ENCODE assay signal across 1 cellular context in the genomic region with DNA sequence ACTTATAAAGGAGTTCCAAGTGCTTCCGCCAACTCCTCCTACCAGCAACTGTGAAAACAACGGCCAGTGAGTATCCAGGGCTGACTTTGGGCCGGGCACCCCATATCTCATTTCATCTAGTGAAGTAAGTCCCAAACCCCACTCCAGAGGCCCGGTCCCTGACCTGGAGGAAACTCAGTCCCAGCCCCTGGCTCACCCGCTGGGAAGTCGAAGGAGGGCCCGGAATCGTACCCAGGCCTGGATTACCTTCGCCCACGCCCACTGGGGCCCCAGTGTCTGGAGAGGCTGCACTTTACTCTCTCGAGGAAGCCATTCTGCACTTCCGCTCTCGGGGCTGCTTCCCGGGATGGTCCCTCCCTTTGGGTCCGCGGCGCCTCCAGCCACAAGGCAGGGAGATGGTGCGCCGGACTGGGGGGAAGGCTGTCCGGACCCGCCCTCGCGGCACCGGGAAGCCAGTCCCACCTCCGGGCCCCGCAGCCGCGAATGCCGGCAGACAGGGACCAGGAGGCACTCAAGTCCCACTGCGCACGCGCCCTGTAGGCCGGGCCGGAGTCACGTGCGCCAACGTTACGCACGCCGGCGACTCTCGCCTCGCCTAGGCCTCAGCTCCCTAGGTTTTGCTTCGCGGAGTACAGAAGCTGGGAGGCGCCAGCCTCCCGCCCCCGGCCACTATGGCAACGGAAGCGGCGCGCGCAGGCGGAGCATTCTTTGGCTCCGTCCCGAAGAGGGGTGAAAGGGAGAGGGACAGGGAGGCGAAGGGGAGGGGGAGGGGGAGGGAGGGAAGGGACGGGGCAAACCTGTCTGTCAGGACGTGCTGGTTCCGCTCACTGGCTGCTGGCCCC.
TF ChIP-seq lines count a peak whose summit lies in the region.

A gene with protein sequence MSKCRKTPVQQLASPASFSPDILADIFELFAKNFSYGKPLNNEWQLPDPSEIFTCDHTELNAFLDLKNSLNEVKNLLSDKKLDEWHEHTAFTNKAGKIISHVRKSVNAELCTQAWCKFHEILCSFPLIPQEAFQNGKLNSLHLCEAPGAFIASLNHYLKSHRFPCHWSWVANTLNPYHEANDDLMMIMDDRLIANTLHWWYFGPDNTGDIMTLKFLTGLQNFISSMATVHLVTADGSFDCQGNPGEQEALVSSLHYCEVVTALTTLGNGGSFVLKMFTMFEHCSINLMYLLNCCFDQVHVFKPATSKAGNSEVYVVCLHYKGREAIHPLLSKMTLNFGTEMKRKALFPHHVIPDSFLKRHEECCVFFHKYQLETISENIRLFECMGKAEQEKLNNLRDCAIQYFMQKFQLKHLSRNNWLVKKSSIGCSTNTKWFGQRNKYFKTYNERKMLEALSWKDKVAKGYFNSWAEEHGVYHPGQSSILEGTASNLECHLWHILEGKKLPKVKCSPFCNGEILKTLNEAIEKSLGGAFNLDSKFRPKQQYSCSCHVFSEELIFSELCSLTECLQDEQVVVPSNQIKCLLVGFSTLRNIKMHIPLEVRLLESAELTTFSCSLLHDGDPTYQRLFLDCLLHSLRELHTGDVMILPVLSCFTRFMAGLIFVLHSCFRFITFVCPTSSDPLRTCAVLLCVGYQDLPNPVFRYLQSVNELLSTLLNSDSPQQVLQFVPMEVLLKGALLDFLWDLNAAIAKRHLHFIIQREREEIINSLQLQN (minus strand): TSS at position 513 of the 842 bp plus-strand sequence. CDS start 3,482 bp downstream, outside the sequence.

TF ChIP-seq in HepG2, 621 proteins besides CTCF, POLR2A, EP300 and RAD21 (continued from another document and continues in another):
- TF ChIP-seq, protein P1, sequence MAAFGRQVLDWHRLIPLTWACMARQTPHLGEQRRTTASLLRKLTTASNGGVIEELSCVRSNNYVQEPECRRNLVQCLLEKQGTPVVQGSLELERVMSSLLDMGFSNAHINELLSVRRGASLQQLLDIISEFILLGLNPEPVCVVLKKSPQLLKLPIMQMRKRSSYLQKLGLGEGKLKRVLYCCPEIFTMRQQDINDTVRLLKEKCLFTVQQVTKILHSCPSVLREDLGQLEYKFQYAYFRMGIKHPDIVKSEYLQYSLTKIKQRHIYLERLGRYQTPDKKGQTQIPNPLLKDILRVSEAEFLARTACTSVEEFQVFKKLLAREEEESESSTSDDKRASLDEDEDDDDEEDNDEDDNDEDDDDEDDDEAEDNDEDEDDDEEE (CRISPR knock-in tag; IDR thresholded peaks at IDR 0.05), result peak; percentile 99
- peak; percentile 57 for TF ChIP-seq JARID2 (CRISPR knock-in tag; IDR thresholded peaks at IDR 0.05; ENCODE audit: insufficient replicate concordance)
- TF ChIP-seq ZNF713 (CRISPR knock-in tag; IDR thresholded peaks at IDR 0.05), result peak; percentile 97; the same call in 1 of the 2 replicates
- peak; percentile 99 for TF ChIP-seq ZNF709 (CRISPR knock-in tag; IDR thresholded peaks at IDR 0.05)
- TF ChIP-seq ZNF501 (CRISPR knock-in tag; IDR thresholded peaks at IDR 0.05), result peak; percentile 100
- TF ChIP-seq, protein P2, sequence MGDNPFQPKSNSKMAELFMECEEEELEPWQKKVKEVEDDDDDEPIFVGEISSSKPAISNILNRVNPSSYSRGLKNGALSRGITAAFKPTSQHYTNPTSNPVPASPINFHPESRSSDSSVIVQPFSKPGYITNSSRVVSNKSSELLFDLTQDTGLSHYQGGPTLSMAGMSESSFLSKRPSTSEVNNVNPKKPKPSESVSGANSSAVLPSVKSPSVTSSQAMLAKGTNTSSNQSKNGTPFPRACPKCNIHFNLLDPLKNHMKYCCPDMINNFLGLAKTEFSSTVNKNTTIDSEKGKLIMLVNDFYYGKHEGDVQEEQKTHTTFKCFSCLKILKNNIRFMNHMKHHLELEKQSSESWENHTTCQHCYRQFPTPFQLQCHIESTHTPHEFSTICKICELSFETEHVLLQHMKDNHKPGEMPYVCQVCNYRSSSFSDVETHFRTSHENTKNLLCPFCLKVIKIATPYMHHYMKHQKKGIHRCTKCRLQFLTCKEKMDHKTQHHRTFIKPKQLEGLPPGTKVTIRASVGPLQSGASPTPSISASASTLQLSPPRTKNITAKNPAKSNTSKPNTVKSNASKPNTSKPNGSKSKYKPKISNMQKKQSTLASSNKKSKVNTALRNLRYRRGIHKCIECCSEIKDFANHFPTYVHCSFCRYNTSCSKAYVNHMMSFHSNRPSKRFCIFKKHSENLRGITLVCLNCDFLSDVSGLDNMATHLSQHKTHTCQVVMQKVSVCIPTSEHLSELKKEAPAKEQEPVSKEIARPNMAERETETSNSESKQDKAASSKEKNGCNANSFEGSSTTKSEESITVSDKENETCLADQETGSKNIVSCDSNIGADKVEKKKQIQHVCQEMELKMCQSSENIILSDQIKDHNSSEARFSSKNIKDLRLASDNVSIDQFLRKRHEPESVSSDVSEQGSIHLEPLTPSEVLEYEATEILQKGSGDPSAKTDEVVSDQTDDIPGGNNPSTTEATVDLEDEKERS (CRISPR knock-in tag; IDR thresholded peaks at IDR 0.05), result peak; percentile 98
- no peak for TF ChIP-seq ZNF720 (CRISPR knock-in tag; IDR thresholded peaks at IDR 0.05)
- TF ChIP-seq MTF1 (CRISPR knock-in tag; IDR thresholded peaks at IDR 0.05), result no peak
- TF ChIP-seq XBP1 (CRISPR knock-in tag; IDR thresholded peaks at IDR 0.05), result peak; percentile 91
- TF ChIP-seq, protein P3, sequence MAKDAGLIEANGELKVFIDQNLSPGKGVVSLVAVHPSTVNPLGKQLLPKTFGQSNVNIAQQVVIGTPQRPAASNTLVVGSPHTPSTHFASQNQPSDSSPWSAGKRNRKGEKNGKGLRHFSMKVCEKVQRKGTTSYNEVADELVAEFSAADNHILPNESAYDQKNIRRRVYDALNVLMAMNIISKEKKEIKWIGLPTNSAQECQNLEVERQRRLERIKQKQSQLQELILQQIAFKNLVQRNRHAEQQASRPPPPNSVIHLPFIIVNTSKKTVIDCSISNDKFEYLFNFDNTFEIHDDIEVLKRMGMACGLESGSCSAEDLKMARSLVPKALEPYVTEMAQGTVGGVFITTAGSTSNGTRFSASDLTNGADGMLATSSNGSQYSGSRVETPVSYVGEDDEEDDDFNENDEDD (CRISPR knock-in tag; IDR thresholded peaks at IDR 0.05; ENCODE audit: borderline replicate concordance), result peak; percentile 93; the same call in 1 of the 2 replicates
- TF ChIP-seq, protein P4, sequence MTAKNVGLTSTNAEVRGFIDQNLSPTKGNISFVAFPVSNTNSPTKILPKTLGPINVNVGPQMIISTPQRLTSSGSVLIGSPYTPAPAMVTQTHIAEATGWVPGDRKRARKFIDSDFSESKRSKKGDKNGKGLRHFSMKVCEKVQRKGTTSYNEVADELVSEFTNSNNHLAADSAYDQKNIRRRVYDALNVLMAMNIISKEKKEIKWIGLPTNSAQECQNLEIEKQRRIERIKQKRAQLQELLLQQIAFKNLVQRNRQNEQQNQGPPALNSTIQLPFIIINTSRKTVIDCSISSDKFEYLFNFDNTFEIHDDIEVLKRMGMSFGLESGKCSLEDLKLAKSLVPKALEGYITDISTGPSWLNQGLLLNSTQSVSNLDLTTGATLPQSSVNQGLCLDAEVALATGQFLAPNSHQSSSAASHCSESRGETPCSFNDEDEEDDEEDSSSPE (CRISPR knock-in tag; IDR thresholded peaks at IDR 0.05), result peak; percentile 93
- TF ChIP-seq, protein P5, sequence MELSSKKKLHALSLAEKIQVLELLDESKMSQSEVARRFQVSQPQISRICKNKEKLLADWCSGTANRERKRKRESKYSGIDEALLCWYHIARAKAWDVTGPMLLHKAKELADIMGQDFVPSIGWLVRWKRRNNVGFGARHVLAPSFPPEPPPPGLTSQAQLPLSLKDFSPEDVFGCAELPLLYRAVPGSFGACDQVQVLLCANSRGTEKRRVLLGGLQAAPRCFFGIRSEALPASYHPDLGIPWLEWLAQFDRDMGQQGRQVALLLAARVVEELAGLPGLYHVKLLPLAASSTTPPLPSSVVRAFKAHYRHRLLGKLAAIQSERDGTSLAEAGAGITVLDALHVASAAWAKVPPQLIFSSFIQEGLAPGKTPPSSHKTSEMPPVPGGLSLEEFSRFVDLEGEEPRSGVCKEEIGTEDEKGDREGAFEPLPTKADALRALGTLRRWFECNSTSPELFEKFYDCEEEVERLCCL (CRISPR knock-in tag; IDR thresholded peaks at IDR 0.05; ENCODE audit: borderline replicate concordance), result peak; percentile 94; the same call in 1 of the 2 replicates
- TF ChIP-seq SIN3B (IDR thresholded peaks at IDR 0.05; ENCODE audit: low read length), result no peak
- no peak for TF ChIP-seq KAT2B (IDR thresholded peaks at IDR 0.05; ENCODE audit: borderline replicate concordance, low read depth, low read length)
- TF ChIP-seq MIXL1 (CRISPR knock-in tag; IDR thresholded peaks at IDR 0.05), result peak; percentile 32; the same call in 1 of the 2 replicates
- no peak for TF ChIP-seq FIP1L1 (IDR thresholded peaks at IDR 0.05; ENCODE audit: borderline replicate concordance, insufficient read depth, low read depth, low read length)
- TF ChIP-seq XRCC5 (optimal IDR thresholded peaks at IDR 0.05; ENCODE audit: low read length), result peak; percentile 90
- TF ChIP-seq NFATC3 (CRISPR knock-in tag; IDR thresholded peaks at IDR 0.05), result peak; percentile 93
- TF ChIP-seq SMARCC2 (IDR thresholded peaks at IDR 0.05), result no peak
- TF ChIP-seq PRMT3 (CRISPR knock-in tag; IDR thresholded peaks at IDR 0.05; ENCODE audit: borderline replicate concordance, low read depth), result 0 out of 2 replicates have a peak, but pooled peaks have one; percentile 68
- TF ChIP-seq, protein P6, sequence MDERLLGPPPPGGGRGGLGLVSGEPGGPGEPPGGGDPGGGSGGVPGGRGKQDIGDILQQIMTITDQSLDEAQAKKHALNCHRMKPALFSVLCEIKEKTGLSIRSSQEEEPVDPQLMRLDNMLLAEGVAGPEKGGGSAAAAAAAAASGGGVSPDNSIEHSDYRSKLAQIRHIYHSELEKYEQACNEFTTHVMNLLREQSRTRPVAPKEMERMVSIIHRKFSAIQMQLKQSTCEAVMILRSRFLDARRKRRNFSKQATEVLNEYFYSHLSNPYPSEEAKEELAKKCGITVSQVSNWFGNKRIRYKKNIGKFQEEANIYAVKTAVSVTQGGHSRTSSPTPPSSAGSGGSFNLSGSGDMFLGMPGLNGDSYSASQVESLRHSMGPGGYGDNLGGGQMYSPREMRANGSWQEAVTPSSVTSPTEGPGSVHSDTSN (CRISPR knock-in tag; IDR thresholded peaks at IDR 0.05), result no peak; the same call in 1 of the 2 replicates
- TF ChIP-seq U2AF2 (IDR thresholded peaks at IDR 0.05; ENCODE audit: low read depth, low read length), result no peak
- TF ChIP-seq, protein P7, sequence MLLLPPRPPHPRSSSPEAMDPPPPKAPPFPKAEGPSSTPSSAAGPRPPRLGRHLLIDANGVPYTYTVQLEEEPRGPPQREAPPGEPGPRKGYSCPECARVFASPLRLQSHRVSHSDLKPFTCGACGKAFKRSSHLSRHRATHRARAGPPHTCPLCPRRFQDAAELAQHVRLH (CRISPR knock-in tag; IDR thresholded peaks at IDR 0.05; ENCODE audit: borderline replicate concordance, low read depth), result peak; percentile 84; the same call in 1 of the 2 replicates
- peak; percentile 92 for TF ChIP-seq MEIS2 (CRISPR knock-in tag; IDR thresholded peaks at IDR 0.05)
- TF ChIP-seq, protein P8, sequence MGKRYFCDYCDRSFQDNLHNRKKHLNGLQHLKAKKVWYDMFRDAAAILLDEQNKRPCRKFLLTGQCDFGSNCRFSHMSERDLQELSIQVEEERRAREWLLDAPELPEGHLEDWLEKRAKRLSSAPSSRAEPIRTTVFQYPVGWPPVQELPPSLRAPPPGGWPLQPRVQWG (CRISPR knock-in tag; IDR thresholded peaks at IDR 0.05; ENCODE audit: borderline replicate concordance, low read depth), result peak; percentile 90; the same call in 1 of the 2 replicates
- peak; percentile 89 for TF ChIP-seq HDAC1 (CRISPR knock-in tag; IDR thresholded peaks at IDR 0.05)
- TF ChIP-seq YEATS2 (CRISPR knock-in tag; IDR thresholded peaks at IDR 0.05; ENCODE audit: borderline replicate concordance), result peak; percentile 86
- TF ChIP-seq ZNF878 (CRISPR knock-in tag; IDR thresholded peaks at IDR 0.05), result peak; percentile 80
- peak; percentile 35; the same call in 1 of the 2 replicates for TF ChIP-seq ZNF10 (CRISPR knock-in tag; IDR thresholded peaks at IDR 0.05; ENCODE audit: borderline replicate concordance, low read depth)
- peak; percentile 93 for TF ChIP-seq KLF9 (CRISPR knock-in tag; IDR thresholded peaks at IDR 0.05; ENCODE audit: low read depth)
- TF ChIP-seq, protein P9, sequence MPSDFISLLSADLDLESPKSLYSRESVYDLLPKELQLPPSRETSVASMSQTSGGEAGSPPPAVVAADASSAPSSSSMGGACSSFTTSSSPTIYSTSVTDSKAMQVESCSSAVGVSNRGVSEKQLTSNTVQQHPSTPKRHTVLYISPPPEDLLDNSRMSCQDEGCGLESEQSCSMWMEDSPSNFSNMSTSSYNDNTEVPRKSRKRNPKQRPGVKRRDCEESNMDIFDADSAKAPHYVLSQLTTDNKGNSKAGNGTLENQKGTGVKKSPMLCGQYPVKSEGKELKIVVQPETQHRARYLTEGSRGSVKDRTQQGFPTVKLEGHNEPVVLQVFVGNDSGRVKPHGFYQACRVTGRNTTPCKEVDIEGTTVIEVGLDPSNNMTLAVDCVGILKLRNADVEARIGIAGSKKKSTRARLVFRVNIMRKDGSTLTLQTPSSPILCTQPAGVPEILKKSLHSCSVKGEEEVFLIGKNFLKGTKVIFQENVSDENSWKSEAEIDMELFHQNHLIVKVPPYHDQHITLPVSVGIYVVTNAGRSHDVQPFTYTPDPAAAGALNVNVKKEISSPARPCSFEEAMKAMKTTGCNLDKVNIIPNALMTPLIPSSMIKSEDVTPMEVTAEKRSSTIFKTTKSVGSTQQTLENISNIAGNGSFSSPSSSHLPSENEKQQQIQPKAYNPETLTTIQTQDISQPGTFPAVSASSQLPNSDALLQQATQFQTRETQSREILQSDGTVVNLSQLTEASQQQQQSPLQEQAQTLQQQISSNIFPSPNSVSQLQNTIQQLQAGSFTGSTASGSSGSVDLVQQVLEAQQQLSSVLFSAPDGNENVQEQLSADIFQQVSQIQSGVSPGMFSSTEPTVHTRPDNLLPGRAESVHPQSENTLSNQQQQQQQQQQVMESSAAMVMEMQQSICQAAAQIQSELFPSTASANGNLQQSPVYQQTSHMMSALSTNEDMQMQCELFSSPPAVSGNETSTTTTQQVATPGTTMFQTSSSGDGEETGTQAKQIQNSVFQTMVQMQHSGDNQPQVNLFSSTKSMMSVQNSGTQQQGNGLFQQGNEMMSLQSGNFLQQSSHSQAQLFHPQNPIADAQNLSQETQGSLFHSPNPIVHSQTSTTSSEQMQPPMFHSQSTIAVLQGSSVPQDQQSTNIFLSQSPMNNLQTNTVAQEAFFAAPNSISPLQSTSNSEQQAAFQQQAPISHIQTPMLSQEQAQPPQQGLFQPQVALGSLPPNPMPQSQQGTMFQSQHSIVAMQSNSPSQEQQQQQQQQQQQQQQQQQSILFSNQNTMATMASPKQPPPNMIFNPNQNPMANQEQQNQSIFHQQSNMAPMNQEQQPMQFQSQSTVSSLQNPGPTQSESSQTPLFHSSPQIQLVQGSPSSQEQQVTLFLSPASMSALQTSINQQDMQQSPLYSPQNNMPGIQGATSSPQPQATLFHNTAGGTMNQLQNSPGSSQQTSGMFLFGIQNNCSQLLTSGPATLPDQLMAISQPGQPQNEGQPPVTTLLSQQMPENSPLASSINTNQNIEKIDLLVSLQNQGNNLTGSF (CRISPR knock-in tag; IDR thresholded peaks at IDR 0.05), result peak; percentile 92; the same call in 1 of the 2 replicates
- TF ChIP-seq POGZ (CRISPR knock-in tag; IDR thresholded peaks at IDR 0.05), result peak; percentile 96
- peak; percentile 60; the same call in 1 of the 2 replicates for TF ChIP-seq RFX3 (CRISPR knock-in tag; IDR thresholded peaks at IDR 0.05)
